Comparison of ENCODE assay signal across 8 cellular contexts in genomic region chr5:172453986-172454354, GRCh38. TPM values are rescaled to one million over a fixed set of nuclear protein-coding genes. Genes with fewer than 3 reads are reported as not detected.
DNase-seq lines count a peak whose midpoint lies in the region; ATAC-seq and TF ChIP-seq lines count a peak whose summit lies in the region.

No MANE protein-coding gene starts in this region.

- DNase-seq in activated T-cell treated with anti-CD3 and anti-CD28 coated beads, Interleukin-2, amount 50 U/mL, for 24 hours, result no peak
- DNase-seq in activated T-cell treated with anti-CD3 and anti-CD28 coated beads, Interleukin-2, amount 50 U/mL, for 1 hour, result no peak
- DNase-seq in SK-N-SH, result peak; percentile 82
- no peak for DNase-seq in esophagus squamous epithelium (lab: John Stamatoyannopoulos, UW)
- DNase-seq in naive thymus-derived CD4-positive, alpha-beta T cell, result no peak
- DNase-seq in activated CD8-positive, alpha-beta memory T cell treated with anti-CD3 and anti-CD28 coated beads, Interleukin-2, amount 50 U/mL, for 48 hours, result no peak

- H4K20me1 ChIP-seq in SK-N-SH (ENCODE audit: insufficient read depth), result peaks cover 32% of the 10 kb centered on the region

- H3K9me3 ChIP-seq in SK-N-SH, result no peaks in the 10 kb centered on the region
- no peaks in the 10 kb centered on the region for H3K9me3 ChIP-seq in esophagus squamous epithelium
- H3K9me3 ChIP-seq in naive thymus-derived CD4-positive, alpha-beta T cell (ENCODE audit: control insufficient read depth in 2 of 3, low read length in 3 of 3), result no peaks in the 10 kb centered on the region

- peaks cover 52% of the 10 kb centered on the region for H3K79me2 ChIP-seq in SK-N-SH (ENCODE audit: insufficient read depth)

- peaks cover 6 to 9% of the 10 kb centered on the region in 2 experiments for H3K36me3 ChIP-seq in SK-N-SH (replicated peaks in 1 of 2; ENCODE audit: control insufficient read depth in 1 of 2, insufficient read depth in 2 of 2, low read length in 1 of 2)
- H3K36me3 ChIP-seq in esophagus squamous epithelium, result no peaks in the 10 kb centered on the region
- H3K36me3 ChIP-seq in naive thymus-derived CD4-positive, alpha-beta T cell (ENCODE audit: control insufficient read depth in 2 of 3, insufficient read depth in 3 of 3, low read length in 3 of 3), result no peaks in the 10 kb centered on the region

- peaks cover 26% of the 10 kb centered on the region for H3F3A ChIP-seq in SK-N-SH (replicated peaks; ENCODE audit: insufficient read depth)

- TF ChIP-seq RAD21 in SK-N-SH (IDR thresholded peaks at IDR 0.05; ENCODE audit: low read length), result no peak

- H3K27ac ChIP-seq in SK-N-SH (ENCODE audit: low read depth in 2 of 2, low read length in 1 of 2), result peak overlapping the region; percentile 90 to 92
- H3K27ac ChIP-seq in esophagus squamous epithelium, result peak overlapping the region; percentile 86 to 94 (median 91)
- no peak overlapping the region for H3K27ac ChIP-seq in naive thymus-derived CD4-positive, alpha-beta T cell (ENCODE audit: low read depth, low read length)

- no peaks in the 10 kb centered on the region for H3K9me3 Mint-ChIP-seq in activated T-cell treated with anti-CD3 and anti-CD28 coated beads, Interleukin-2, amount 50 U/mL, for 24 hours
- H3K9me3 Mint-ChIP-seq in naive thymus-derived CD4-positive, alpha-beta T cell, result no peaks in the 10 kb centered on the region

- H3K4me1 Mint-ChIP-seq in activated T-cell treated with anti-CD3 and anti-CD28 coated beads, Interleukin-2, amount 50 U/mL, for 24 hours (ENCODE audit: low read depth), result peaks cover 9% of the 10 kb centered on the region
- H3K4me1 Mint-ChIP-seq in naive thymus-derived CD4-positive, alpha-beta T cell, result peaks cover 8 to 17% (median 13%) of the 10 kb centered on the region in 7 donors

- no peaks in the 10 kb centered on the region for H3K36me3 Mint-ChIP-seq in activated T-cell treated with anti-CD3 and anti-CD28 coated beads, Interleukin-2, amount 50 U/mL, for 24 hours (ENCODE audit: low read depth)
- H3K36me3 Mint-ChIP-seq in naive thymus-derived CD4-positive, alpha-beta T cell, result no peaks in the 10 kb centered on the region

- peak overlapping the region; percentile 62 for H3K4me3 Mint-ChIP-seq in activated T-cell treated with anti-CD3 and anti-CD28 coated beads, Interleukin-2, amount 50 U/mL, for 24 hours
- H3K4me3 Mint-ChIP-seq in naive thymus-derived CD4-positive, alpha-beta T cell, result peak overlapping the region in 9 of 10 donors; percentile 61 to 79 (median 70)

- no peaks in the 10 kb centered on the region for H3K9me2 ChIP-seq in SK-N-SH

- TF ChIP-seq EP300 in SK-N-SH (IDR thresholded peaks at IDR 0.05; ENCODE audit: borderline replicate concordance in 1 of 2, low read depth in 1 of 2, low read length in 1 of 2), result no peak

- H2AFZ ChIP-seq in SK-N-SH (ENCODE audit: low read depth), result peak overlapping the region; percentile 69; the same call in 1 of the 2 replicates

- peak overlapping the region; percentile 96 for H3K9ac ChIP-seq in SK-N-SH

- H3K4me3 ChIP-seq in SK-N-SH (ENCODE audit: low read depth in 2 of 2, low read length in 1 of 2), result peak overlapping the region; percentile 81 to 97
- H3K4me3 ChIP-seq in esophagus squamous epithelium, result peak overlapping the region; percentile 81 to 94 (median 82)
- peak overlapping the region; percentile 20 for H3K4me3 ChIP-seq in naive thymus-derived CD4-positive, alpha-beta T cell (ENCODE audit: low read length)

- TF ChIP-seq POLR2A in esophagus squamous epithelium (IDR thresholded peaks at IDR 0.05), result no peak

- H3K27ac Mint-ChIP-seq in activated T-cell treated with anti-CD3 and anti-CD28 coated beads, Interleukin-2, amount 50 U/mL, for 24 hours, result no peak overlapping the region
- H3K27ac Mint-ChIP-seq in naive thymus-derived CD4-positive, alpha-beta T cell, result no peak overlapping the region

- POLR2A ChIA-PET in SK-N-SH (lab: Yijun Ruan, JAX), result no interaction called here
- POLR2A ChIA-PET in naive thymus-derived CD4-positive, alpha-beta T cell (lab: Charles Lee), result no interaction called here

- WGBS in SK-N-SH (ENCODE audit: low lambda C conversion rate), result 1% methylated on average over 22 of the region's 34 CpGs
- WGBS in esophagus squamous epithelium, 2 donors, result 1 to 2% methylated on average over 10 to 28 of the region's 34 CpGs

- no peak for ATAC-seq in naive thymus-derived CD4-positive, alpha-beta T cell
- ATAC-seq in HG02623 (IDR thresholded peaks at IDR 0.05; ENCODE audit: unreplicated experiment) (no peak), HG03571 (IDR thresholded peaks at IDR 0.05; ENCODE audit: unreplicated experiment) (no peak)

- H3K4me1 ChIP-seq in SK-N-SH (ENCODE audit: control insufficient read depth in 1 of 2, insufficient read depth in 2 of 2, low read depth in 1 of 2, low read length in 1 of 2), result peaks cover 16 to 25% of the 10 kb centered on the region in 2 experiments; a peak in 2 of 4 replicates
- peaks cover 23 to 71% (median 30%) of the 10 kb centered on the region in 3 donors for H3K4me1 ChIP-seq in esophagus squamous epithelium
- H3K4me1 ChIP-seq in naive thymus-derived CD4-positive, alpha-beta T cell (ENCODE audit: control insufficient read depth in 2 of 2, insufficient read depth in 2 of 2, low read length in 2 of 2), result no peaks in the 10 kb centered on the region

- intact Hi-C loops in esophagus squamous epithelium (cut with DNase I), result no loop called here
- intact Hi-C loops in naive thymus-derived CD4-positive, alpha-beta T cell (cut with micrococcal nuclease), result loop anchor here (2.0 to 10.0 kb wide), 4 partner anchors 169 to 1163 kb away; partner anchors contain the start of genes RPL26L1 (in 2 of the 2), BOD1 (in 1 of the 2), CREBRF (in 1 of the 2) and UBTD2 (in 1 of the 2)

- TF ChIP-seq CTCF in SK-N-SH (IDR thresholded peaks at IDR 0.05) (no peak), esophagus squamous epithelium (IDR thresholded peaks at IDR 0.05) (no peak)

- peak overlapping the region; percentile 95 for H3K4me2 ChIP-seq in SK-N-SH

- H3K27me3 ChIP-seq in SK-N-SH (ENCODE audit: insufficient read depth), result no peaks in the 10 kb centered on the region
- H3K27me3 ChIP-seq in esophagus squamous epithelium, result peaks cover 0 to 4% (median 0%) of the 10 kb centered on the region in 4 donors
- peaks cover 0 to 4% of the 10 kb centered on the region in 2 donors for H3K27me3 ChIP-seq in naive thymus-derived CD4-positive, alpha-beta T cell (ENCODE audit: control insufficient read depth in 2 of 2, insufficient read depth in 2 of 2, low read length in 2 of 2)

- H3K27me3 Mint-ChIP-seq in activated T-cell treated with anti-CD3 and anti-CD28 coated beads, Interleukin-2, amount 50 U/mL, for 24 hours, result peaks cover 64% of the 10 kb centered on the region
- H3K27me3 Mint-ChIP-seq in naive thymus-derived CD4-positive, alpha-beta T cell, result peaks cover 12 to 62% (median 42%) of the 10 kb centered on the region in 5 donors

- CTCF ChIA-PET in SK-N-SH (lab: Yijun Ruan, JAX), result interaction anchor here (0.6 to 6.5 kb wide), 12 partner anchors 8 to 1623 kb away, joined by 3 to 91 read pairs (median 7); no protein-coding TSS in a partner anchor
- CTCF ChIA-PET in naive thymus-derived CD4-positive, alpha-beta T cell (lab: Charles Lee), result no interaction called here

TF ChIP-seq in SK-N-SH, 30 proteins besides CTCF, POLR2A, EP300 and RAD21:
- TF ChIP-seq JUND (IDR thresholded peaks at IDR 0.05) (no peak), MAX (IDR thresholded peaks at IDR 0.05; ENCODE audit: low read depth) (no peak), FOXM1 (IDR thresholded peaks at IDR 0.05; ENCODE audit: low read depth) (no peak), TEAD4 (IDR thresholded peaks at IDR 0.05; ENCODE audit: borderline replicate concordance, insufficient read depth) (no peak), GABPA (IDR thresholded peaks at IDR 0.05; ENCODE audit: low read depth) (no peak), USF2 (IDR thresholded peaks at IDR 0.05; ENCODE audit: borderline replicate concordance, low read depth, low read length) (no peak), FOSL2 (IDR thresholded peaks at IDR 0.05; ENCODE audit: borderline replicate concordance, low read depth) (no peak), SIN3A (IDR thresholded peaks at IDR 0.05; ENCODE audit: borderline replicate concordance, low read depth, low read length) (no peak), NFIC (IDR thresholded peaks at IDR 0.05; ENCODE audit: borderline replicate concordance) (no peak)

RNA-seq across cellular contexts. Expression of gene SH3PXD2B, which starts 0.4 kb away (rescaled TPM):
- polyA plus RNA-seq in SK-N-SH (2012; rRNA removed), result 15.0 and 15.7 TPM in 2 replicates
- 8.5 and 12.1 TPM in 2 replicates for polyA plus RNA-seq in SK-N-SH (2012; cell fraction: cytosol; rRNA removed)
- 15.1 and 22.9 TPM in 2 replicates for polyA plus RNA-seq in SK-N-SH (2012; cell fraction: nucleus; rRNA removed)
- total RNA-seq in esophagus squamous epithelium, result 10 to 100 TPM in 3 of 4 donors, 1 to 10 TPM in 1; 7.1 to 22.1 (median 13.8) TPM
- total RNA-seq in naive thymus-derived CD4-positive, alpha-beta T cell, result 1 to 10 TPM in 1 of 5 experiments, under 1 TPM in 4; 0.15 to 1.1 (median 0.34) TPM
- under 1 TPM in 1 of 2 donors, not detected in 1; 0.21 TPM for polyA plus RNA-seq in naive thymus-derived CD4-positive, alpha-beta T cell

Comparison
In these comparisons a context has a peak if more than half of its experiments do, and no peak if none do; other contexts are left out.
1. H3K4me3 ChIP-seq: peak in every context shown above with its lines; median percentile 89 in SK-N-SH; 82 in esophagus squamous epithelium; 20 in naive thymus-derived CD4-positive, alpha-beta T cell.